In the genomic region with DNA sequence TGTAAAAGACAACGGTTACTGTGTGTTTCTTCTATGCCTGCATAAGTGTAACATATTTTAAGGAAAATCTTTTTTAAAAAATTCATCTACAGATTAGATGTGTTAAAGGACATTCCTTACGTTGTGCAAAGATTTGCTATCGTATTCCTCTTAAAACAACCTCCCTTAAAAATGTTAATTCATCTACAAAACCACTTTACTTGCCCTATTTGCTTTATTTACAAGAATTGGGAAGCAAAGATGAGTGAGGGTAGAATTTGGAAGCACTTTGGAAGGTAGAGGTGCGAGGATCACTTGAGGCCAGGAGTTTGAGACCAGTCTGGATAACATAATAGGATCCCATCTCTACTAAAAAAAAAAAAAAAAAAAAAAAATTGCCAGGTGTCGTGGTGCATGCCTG, we compare ENCODE assay signal across 40 cellular contexts.
"Had no signal": no experiment of that assay in that cellular context is flagged by ENCODE, and none has a peak within 500 bp of the region (broad histone marks: within the 10 kb centered on the region; RNA-seq: fewer than 3 reads in every experiment).

No MANE protein-coding gene starts in this region.

- H3K27me3 Mint-ChIP-seq: activated naive CD4-positive, alpha-beta T cell treated with anti-CD3 and anti-CD28 coated beads, Interleukin-2, amount 10 ng/mL, durations not matched to agents 7 days and 5 days; activated naive CD4-positive, alpha-beta T cell treated with anti-CD3 and anti-CD28 coated beads, Interleukin-2, amount 50 U/mL, for 24 hours; activated naive CD8-positive, alpha-beta T cell treated with anti-CD3 and anti-CD28 coated beads for 36 hours; activated naive CD8-positive, alpha-beta T cell treated with anti-CD3 and anti-CD28 coated beads, Interleukin-2, amount 10 ng/mL, durations not matched to agents 7 days and 5 days; activated naive CD8-positive, alpha-beta T cell treated with anti-CD3 and anti-CD28 coated beads, Interleukin-2, amount 50 U/mL, for 24 hours; activated T-cell treated with anti-CD3 and anti-CD28 coated beads, Interleukin-2, amount 50 U/mL, for 24 hours; activated T-helper 17 cell treated with anti-CD3 and anti-CD28 coated beads, Interleukin-2, amount 50 U/mL, for 72 hours; central memory CD8-positive, alpha-beta T cell had no signal

- DNase-seq: activated effector memory CD4-positive, alpha-beta T cell treated with anti-CD3 and anti-CD28 coated beads, Interleukin-2, amount 50 U/mL, for 16 hours; activated effector memory CD4-positive, alpha-beta T cell treated with Interleukin-2 at 50 U/mL for 16 hours; activated gamma-delta T cell; activated gamma-delta T cell treated with Interleukin-2 at 50 U/mL for 16 hours; activated naive CD4-positive, alpha-beta T cell; activated naive CD4-positive, alpha-beta T cell treated with anti-CD3 and anti-CD28 coated beads for 36 hours; activated naive CD4-positive, alpha-beta T cell treated with anti-CD3 and anti-CD28 coated beads, Interleukin-2, amount 10 ng/mL, durations not matched to agents 7 days and 5 days; activated naive CD4-positive, alpha-beta T cell treated with anti-CD3 and anti-CD28 coated beads, Interleukin-2, amount 50 U/mL, for 16 hours; activated naive CD4-positive, alpha-beta T cell treated with Interleukin-2 at 50 U/mL for 16 hours; activated naive CD8-positive, alpha-beta T cell treated with anti-CD3 and anti-CD28 coated beads for 36 hours; activated naive CD8-positive, alpha-beta T cell treated with anti-CD3 and anti-CD28 coated beads, Interleukin-2, amount 10 ng/mL, durations not matched to agents 7 days and 5 days; activated naive CD8-positive, alpha-beta T cell treated with anti-CD3 and anti-CD28 coated beads, Interleukin-2, amount 50 U/mL, for 24 hours; activated T-cell treated with anti-CD3 and anti-CD28 coated beads, Interleukin-2, amount 50 U/mL, for 1 hour; activated T-cell treated with anti-CD3 and anti-CD28 coated beads, Interleukin-2, amount 50 U/mL, for 24 hours; activated T-cell treated with anti-CD3 and anti-CD28 coated beads, Interleukin-2, amount 50 U/mL, for 4 hours; activated T-cell treated with anti-CD3 and anti-CD28 coated beads, Interleukin-2, amount 50 U/mL, for 48 hours; activated T-cell treated with anti-CD3 and anti-CD28 coated beads, Interleukin-2, amount 50 U/mL, for 72 hours; adrenal gland; amniotic stem cell; amygdala; anterior cingulate cortex; aorta; body of pancreas; brain microvascular endothelial cell; caudate nucleus; central memory CD4-positive, alpha-beta T cell; cerebellar nuclear complex had no signal

- H3K9me3 Mint-ChIP-seq: activated naive CD4-positive, alpha-beta T cell treated with anti-CD3 and anti-CD28 coated beads for 36 hours; activated naive CD4-positive, alpha-beta T cell treated with anti-CD3 and anti-CD28 coated beads, Interleukin-2, amount 10 ng/mL, durations not matched to agents 7 days and 5 days; activated naive CD4-positive, alpha-beta T cell treated with anti-CD3 and anti-CD28 coated beads, Interleukin-2, amount 50 U/mL, for 24 hours; activated naive CD8-positive, alpha-beta T cell treated with anti-CD3 and anti-CD28 coated beads for 36 hours; activated naive CD8-positive, alpha-beta T cell treated with anti-CD3 and anti-CD28 coated beads, Interleukin-2, amount 10 ng/mL, durations not matched to agents 7 days and 5 days; activated T-cell treated with anti-CD3 and anti-CD28 coated beads, Interleukin-2, amount 50 U/mL, for 4 hours; activated T-helper 17 cell treated with anti-CD3 and anti-CD28 coated beads, Interleukin-2, amount 50 U/mL, for 72 hours; activated T-helper 2 cell treated with anti-CD3 and anti-CD28 coated beads, Interferon-gamma antibody, Interleukin-2, Interleukin-4, amounts not matched to agents 10 μg/mL and 5 μg/mL and 100 μg/mL, durations not matched to agents 14 hours and 24 hours and 36 hours; central memory CD8-positive, alpha-beta T cell had no signal

- H3K27ac Mint-ChIP-seq: activated naive CD4-positive, alpha-beta T cell treated with anti-CD3 and anti-CD28 coated beads for 36 hours; activated naive CD4-positive, alpha-beta T cell treated with anti-CD3 and anti-CD28 coated beads, Interleukin-2, amount 10 ng/mL, durations not matched to agents 7 days and 5 days; activated naive CD4-positive, alpha-beta T cell treated with anti-CD3 and anti-CD28 coated beads, Interleukin-2, amount 50 U/mL, for 24 hours; activated naive CD4-positive, alpha-beta T cell treated with anti-CD3 and anti-CD28 coated beads, Interleukin-2, amount 50 U/mL, for 72 hours; activated naive CD8-positive, alpha-beta T cell; activated naive CD8-positive, alpha-beta T cell treated with anti-CD3 and anti-CD28 coated beads for 36 hours; activated naive CD8-positive, alpha-beta T cell treated with anti-CD3 and anti-CD28 coated beads, Interleukin-2, amount 10 ng/mL, durations not matched to agents 7 days and 5 days; activated naive CD8-positive, alpha-beta T cell treated with anti-CD3 and anti-CD28 coated beads, Interleukin-2, amount 50 U/mL, for 24 hours; activated T-cell treated with anti-CD3 and anti-CD28 coated beads, Interleukin-2, amount 50 U/mL, for 24 hours; activated T-cell treated with anti-CD3 and anti-CD28 coated beads, Interleukin-2, amount 50 U/mL, for 72 hours; activated T-helper 1 cell treated with anti-CD3 and anti-CD28 coated beads, Interleukin-12 subunit alpha, Interleukin-12 subunit beta, Interleukin-2, Interleukin-4 antibody, amounts not matched to agents 30 ng/mL and 10 ng/mL and 1 ng/mL, durations not matched to agents 14 hours and 24 hours and 36 hours; activated T-helper 17 cell treated with anti-CD3 and anti-CD28 coated beads, Interleukin-2, amount 50 U/mL, for 72 hours; activated T-helper 2 cell treated with anti-CD3 and anti-CD28 coated beads, Interferon-gamma antibody, Interleukin-2, Interleukin-4, amounts not matched to agents 10 μg/mL and 5 μg/mL and 100 μg/mL, durations not matched to agents 14 hours and 24 hours and 36 hours; brain had no signal

- H3K36me3 ChIP-seq: adrenal gland, ascending aorta, brain microvascular endothelial cell, breast epithelium, cardiac muscle cell had no signal

- H3K27ac ChIP-seq: adrenal gland, ascending aorta, body of pancreas, brain microvascular endothelial cell, breast epithelium, cardiac muscle cell had no signal

- H3K9me3 ChIP-seq: adrenal gland, ascending aorta, body of pancreas, breast epithelium had no signal

- H3K27me3 ChIP-seq: adrenal gland, ascending aorta, brain microvascular endothelial cell, breast epithelium, cardiac muscle cell had no signal

- H3K4me1 Mint-ChIP-seq: activated naive CD4-positive, alpha-beta T cell treated with anti-CD3 and anti-CD28 coated beads, Interleukin-2, amount 10 ng/mL, durations not matched to agents 7 days and 5 days; activated naive CD4-positive, alpha-beta T cell treated with anti-CD3 and anti-CD28 coated beads, Interleukin-2, amount 50 U/mL, for 24 hours; activated naive CD8-positive, alpha-beta T cell treated with anti-CD3 and anti-CD28 coated beads for 36 hours; activated naive CD8-positive, alpha-beta T cell treated with anti-CD3 and anti-CD28 coated beads, Interleukin-2, amount 10 ng/mL, durations not matched to agents 7 days and 5 days; activated naive CD8-positive, alpha-beta T cell treated with anti-CD3 and anti-CD28 coated beads, Interleukin-2, amount 50 U/mL, for 24 hours; activated T-helper 17 cell treated with anti-CD3 and anti-CD28 coated beads, Interleukin-2, amount 50 U/mL, for 72 hours; brain; central memory CD8-positive, alpha-beta T cell had no signal

- H3K4me1 ChIP-seq: adrenal gland, ascending aorta, body of pancreas, breast epithelium had no signal

- FAIRE-seq: astrocyte, bronchial epithelial cell had no signal

- ATAC-seq: activated naive CD4-positive, alpha-beta T cell treated with anti-CD3 and anti-CD28 coated beads, Interleukin-2, amount 50 U/mL, for 72 hours; activated naive CD8-positive, alpha-beta T cell treated with anti-CD3 and anti-CD28 coated beads, Interleukin-2, amount 50 U/mL, for 24 hours; activated T-cell treated with anti-CD3 and anti-CD28 coated beads, Interleukin-2, amount 50 U/mL, for 4 hours; activated T-cell treated with anti-CD3 and anti-CD28 coated beads, Interleukin-2, amount 50 U/mL, for 72 hours; activated T-helper 17 cell treated with anti-CD3 and anti-CD28 coated beads, Interleukin-2, amount 50 U/mL, for 72 hours; body of pancreas had no signal

- H3K36me3 Mint-ChIP-seq: activated naive CD4-positive, alpha-beta T cell treated with anti-CD3 and anti-CD28 coated beads, Interleukin-2, amount 10 ng/mL, durations not matched to agents 7 days and 5 days; activated naive CD4-positive, alpha-beta T cell treated with anti-CD3 and anti-CD28 coated beads, Interleukin-2, amount 50 U/mL, for 24 hours; activated naive CD4-positive, alpha-beta T cell treated with anti-CD3 and anti-CD28 coated beads, Interleukin-2, amount 50 U/mL, for 72 hours; activated naive CD8-positive, alpha-beta T cell; activated naive CD8-positive, alpha-beta T cell treated with anti-CD3 and anti-CD28 coated beads for 36 hours; activated naive CD8-positive, alpha-beta T cell treated with anti-CD3 and anti-CD28 coated beads, Interleukin-2, amount 10 ng/mL, durations not matched to agents 7 days and 5 days; brain had no signal

- H3K4me3 ChIP-seq: adrenal gland, ascending aorta, body of pancreas, breast epithelium, cardiac muscle cell had no signal

- H3K4me3 Mint-ChIP-seq: activated naive CD4-positive, alpha-beta T cell treated with anti-CD3 and anti-CD28 coated beads for 36 hours; activated naive CD4-positive, alpha-beta T cell treated with anti-CD3 and anti-CD28 coated beads, Interleukin-2, amount 10 ng/mL, durations not matched to agents 7 days and 5 days; activated naive CD4-positive, alpha-beta T cell treated with anti-CD3 and anti-CD28 coated beads, Interleukin-2, amount 50 U/mL, for 24 hours; activated naive CD8-positive, alpha-beta T cell; activated naive CD8-positive, alpha-beta T cell treated with anti-CD3 and anti-CD28 coated beads for 36 hours; activated naive CD8-positive, alpha-beta T cell treated with anti-CD3 and anti-CD28 coated beads, Interleukin-2, amount 10 ng/mL, durations not matched to agents 7 days and 5 days; activated naive CD8-positive, alpha-beta T cell treated with anti-CD3 and anti-CD28 coated beads, Interleukin-2, amount 50 U/mL, for 24 hours; activated T-cell treated with anti-CD3 and anti-CD28 coated beads, Interleukin-2, amount 50 U/mL, for 24 hours; activated T-cell treated with anti-CD3 and anti-CD28 coated beads, Interleukin-2, amount 50 U/mL, for 4 hours; activated T-cell treated with anti-CD3 and anti-CD28 coated beads, Interleukin-2, amount 50 U/mL, for 72 hours; activated T-helper 1 cell treated with anti-CD3 and anti-CD28 coated beads, Interleukin-12 subunit alpha, Interleukin-12 subunit beta, Interleukin-2, Interleukin-4 antibody, amounts not matched to agents 30 ng/mL and 10 ng/mL and 1 ng/mL, durations not matched to agents 14 hours and 24 hours and 36 hours; activated T-helper 17 cell treated with anti-CD3 and anti-CD28 coated beads, Interleukin-2, amount 50 U/mL, for 72 hours; brain; central memory CD8-positive, alpha-beta T cell had no signal
